ENCODE assay signal across 8 cellular contexts in the genomic region with DNA sequence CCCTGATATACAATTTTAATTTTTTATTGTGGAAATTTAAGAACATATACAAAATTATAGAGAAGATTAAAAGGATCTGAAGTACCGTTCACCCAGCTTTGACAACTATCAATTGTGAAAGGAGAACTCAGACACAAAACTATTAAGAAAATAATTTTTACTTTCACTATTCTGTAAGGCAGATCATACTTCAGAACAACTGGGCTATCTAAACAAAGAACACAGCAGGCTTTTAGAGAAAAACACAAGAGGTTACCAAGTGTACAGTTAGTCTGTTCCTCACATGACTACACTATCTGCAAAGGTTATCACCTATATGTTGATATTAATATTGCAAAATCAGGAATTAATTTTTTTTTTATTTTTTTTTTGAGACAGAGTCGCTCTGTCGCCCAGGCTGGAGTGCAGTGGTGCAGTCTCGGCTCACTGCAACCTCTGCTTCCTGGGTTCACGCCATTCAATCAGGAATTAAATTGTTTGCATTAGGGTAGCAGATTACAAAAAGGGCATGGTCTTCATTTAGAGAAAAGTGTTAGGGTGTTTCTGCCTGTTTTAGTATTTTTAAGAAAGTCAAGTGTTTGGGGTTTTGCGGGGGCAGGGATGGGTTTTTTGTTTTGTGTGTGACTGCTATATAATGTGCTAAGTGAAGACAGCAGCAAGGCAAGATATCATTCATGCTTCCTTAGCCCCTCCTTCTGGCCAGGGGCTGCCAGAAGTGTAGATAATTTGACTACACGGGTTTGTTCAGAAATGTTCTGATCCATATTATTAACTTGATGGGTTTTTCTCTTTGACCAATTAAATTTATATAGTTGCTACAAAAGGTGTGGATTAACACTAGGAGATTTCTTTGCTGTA. TPM values are rescaled to one million over a fixed set of nuclear protein-coding genes. Genes with fewer than 3 reads are reported as not detected.
DNase-seq lines count a peak whose midpoint lies in the region; ATAC-seq and TF ChIP-seq lines count a peak whose summit lies in the region.

No MANE protein-coding gene starts in this region.

- no peak for TF ChIP-seq CTCF in upper lobe of right lung (IDR thresholded peaks at IDR 0.05)

- H3K9me3 Mint-ChIP-seq in activated naive CD8-positive, alpha-beta T cell treated with anti-CD3 and anti-CD28 coated beads for 36 hours = no peaks in the 10 kb centered on the region
- H3K9me3 Mint-ChIP-seq in activated naive CD8-positive, alpha-beta T cell treated with anti-CD3 and anti-CD28 coated beads, Interleukin-2, amount 50 U/mL, for 24 hours = no peaks in the 10 kb centered on the region
- H3K9me3 Mint-ChIP-seq in immature natural killer cell = no peaks in the 10 kb centered on the region

- no peak for DNase-seq in activated naive CD8-positive, alpha-beta T cell treated with anti-CD3 and anti-CD28 coated beads for 36 hours
- DNase-seq in activated naive CD8-positive, alpha-beta T cell treated with anti-CD3 and anti-CD28 coated beads, Interleukin-2, amount 50 U/mL, for 24 hours = no peak
- peak in 1 of 2 experiments; percentile 8 for DNase-seq in SJCRH30
- peak in 1 of 3 donors; percentile 10 for DNase-seq in immature natural killer cell
- DNase-seq in upper lobe of right lung = no peak
- DNase-seq in NCI-H1105 treated with DMSO at 0.1 percent for 48 hours (lab: John Stamatoyannopoulos, UW) = no peak
- no peak for DNase-seq in stimulated activated naive CD4-positive, alpha-beta T cell treated with Interleukin-2 at 50 U/mL for 16 hours (lab: John Stamatoyannopoulos, UW)

- H3K4me1 Mint-ChIP-seq in activated naive CD8-positive, alpha-beta T cell treated with anti-CD3 and anti-CD28 coated beads for 36 hours = peaks cover 3% of the 10 kb centered on the region
- H3K4me1 Mint-ChIP-seq in activated naive CD8-positive, alpha-beta T cell treated with anti-CD3 and anti-CD28 coated beads, Interleukin-2, amount 50 U/mL, for 24 hours = peaks cover 4% of the 10 kb centered on the region
- peaks cover 0 to 4% of the 10 kb centered on the region in 2 donors for H3K4me1 Mint-ChIP-seq in immature natural killer cell

- H3K27me3 ChIP-seq in SJCRH30 = no peaks in the 10 kb centered on the region
- H3K27me3 ChIP-seq in upper lobe of right lung = no peaks in the 10 kb centered on the region

- H3K4me1 ChIP-seq in SJCRH30 (no peaks in the 10 kb centered on the region), upper lobe of right lung (peaks cover 4% of the 10 kb centered on the region)

- H3K4me3 Mint-ChIP-seq in activated naive CD8-positive, alpha-beta T cell treated with anti-CD3 and anti-CD28 coated beads for 36 hours = peak overlapping the region; percentile 4
- H3K4me3 Mint-ChIP-seq in activated naive CD8-positive, alpha-beta T cell treated with anti-CD3 and anti-CD28 coated beads, Interleukin-2, amount 50 U/mL, for 24 hours = no peak overlapping the region
- H3K4me3 Mint-ChIP-seq in immature natural killer cell = peak overlapping the region; percentile 21 to 86 (median 76)

- no peak for ATAC-seq in activated naive CD8-positive, alpha-beta T cell treated with anti-CD3 and anti-CD28 coated beads, Interleukin-2, amount 50 U/mL, for 24 hours
- no peak for ATAC-seq in upper lobe of right lung
- ATAC-seq in HG03097 (IDR thresholded peaks at IDR 0.05; ENCODE audit: low FRiP score, unreplicated experiment) = no peak

- H3K9me3 ChIP-seq in SJCRH30 (replicated peaks) (no peaks in the 10 kb centered on the region), upper lobe of right lung (no peaks in the 10 kb centered on the region)

- no peaks in the 10 kb centered on the region for H3K36me3 Mint-ChIP-seq in activated naive CD8-positive, alpha-beta T cell treated with anti-CD3 and anti-CD28 coated beads for 36 hours
- H3K36me3 Mint-ChIP-seq in activated naive CD8-positive, alpha-beta T cell treated with anti-CD3 and anti-CD28 coated beads, Interleukin-2, amount 50 U/mL, for 24 hours (ENCODE audit: low read depth) = no peaks in the 10 kb centered on the region
- no peaks in the 10 kb centered on the region for H3K36me3 Mint-ChIP-seq in immature natural killer cell

- no peaks in the 10 kb centered on the region for H3K36me3 ChIP-seq in SJCRH30
- H3K36me3 ChIP-seq in upper lobe of right lung = no peaks in the 10 kb centered on the region

- intact Hi-C loops in upper lobe of right lung (cut with DNase I) = no loop called here

- H3K4me3 ChIP-seq in SJCRH30 (peak overlapping the region; percentile 13; the same call in 1 of the 2 replicates), upper lobe of right lung (peak overlapping the region; percentile 17)

- no peak overlapping the region for H3K27ac Mint-ChIP-seq in activated naive CD8-positive, alpha-beta T cell treated with anti-CD3 and anti-CD28 coated beads for 36 hours
- H3K27ac Mint-ChIP-seq in activated naive CD8-positive, alpha-beta T cell treated with anti-CD3 and anti-CD28 coated beads, Interleukin-2, amount 50 U/mL, for 24 hours = no peak overlapping the region
- peak overlapping the region; percentile 11 to 83 (median 49) for H3K27ac Mint-ChIP-seq in immature natural killer cell

- H3K27ac ChIP-seq in SJCRH30 (no peak overlapping the region), upper lobe of right lung (no peak overlapping the region)

- peaks cover 8% of the 10 kb centered on the region for H3K27me3 Mint-ChIP-seq in activated naive CD8-positive, alpha-beta T cell treated with anti-CD3 and anti-CD28 coated beads for 36 hours
- peaks cover 3% of the 10 kb centered on the region for H3K27me3 Mint-ChIP-seq in activated naive CD8-positive, alpha-beta T cell treated with anti-CD3 and anti-CD28 coated beads, Interleukin-2, amount 50 U/mL, for 24 hours
- peaks cover 0 to 3% (median 0%) of the 10 kb centered on the region in 3 donors for H3K27me3 Mint-ChIP-seq in immature natural killer cell (ENCODE audit: low read depth in 3 of 3)

RNA-seq across cellular contexts. Expression of a gene that starts 27.6 kb away (rescaled TPM):
- 1 to 10 TPM; 5.2 to 8.2 TPM for total RNA-seq in activated naive CD8-positive, alpha-beta T cell treated with anti-CD3 and anti-CD28 coated beads for 36 hours
- total RNA-seq in SJCRH30 (2014; rRNA removed; shearing (Covaris generic)) = 8.5 TPM in 2 replicates
- under 1 TPM; 0.04 to 0.38 (median 0.13) TPM for polyA plus RNA-seq in immature natural killer cell
- total RNA-seq in upper lobe of right lung = 32.6 TPM

RNA-seq across cellular contexts. Expression of a gene that starts 34.1 kb away (rescaled TPM):
- 10 to 100 TPM; 57.4 to 63.2 TPM for total RNA-seq in activated naive CD8-positive, alpha-beta T cell treated with anti-CD3 and anti-CD28 coated beads for 36 hours
- total RNA-seq in SJCRH30 (2014; rRNA removed; shearing (Covaris generic)) = 0.67 and 0.86 TPM in 2 replicates
- 1 to 10 TPM in 1 of 3 donors, not detected in 2; 1.6 TPM for polyA plus RNA-seq in immature natural killer cell
- total RNA-seq in upper lobe of right lung = 17.5 TPM

Comparison
In these comparisons a context has a peak if more than half of its experiments do, and no peak if none do; other contexts are left out.
1. H3K27ac Mint-ChIP-seq: peak in immature natural killer cell (6 of 6); none in activated naive CD8-positive, alpha-beta T cell treated with anti-CD3 and anti-CD28 coated beads for 36 hours (single experiment) and activated naive CD8-positive, alpha-beta T cell treated with anti-CD3 and anti-CD28 coated beads, Interleukin-2, amount 50 U/mL, for 24 hours (single experiment).